Comparison of ENCODE assay signal across 19 cellular contexts in genomic region chr7:126495001-126495400, GRCh38.
"Had no signal": no experiment of that assay in that cellular context is flagged by ENCODE, and none has a peak within 500 bp of the region (broad histone marks: within the 10 kb centered on the region; RNA-seq: fewer than 3 reads in every experiment).

No MANE protein-coding gene starts in this region.

- DNase-seq: activated CD4-positive, alpha-beta memory T cell treated with anti-CD3 and anti-CD28 coated beads, Interleukin-2, amount 10 ng/mL, durations not matched to agents 7 days and 5 days; activated CD4-positive, alpha-beta T cell treated with anti-CD3 and anti-CD28 coated beads, Interleukin-2, amount 10 ng/mL, durations not matched to agents 24 days and 14 days; activated effector memory CD4-positive, alpha-beta T cell treated with Interleukin-2 at 50 U/mL for 16 hours; activated naive CD4-positive, alpha-beta T cell treated with anti-CD3 and anti-CD28 coated beads for 36 hours; activated T-cell treated with anti-CD3 and anti-CD28 coated beads, Interleukin-2, amount 50 U/mL, for 72 hours; effector CD4-positive, alpha-beta T cell; kidney; midbrain; sigmoid colon; stimulated activated CD4-positive, alpha-beta T cell treated with anti-CD3 and anti-CD28 coated beads, Interleukin-2, amount 100 ng/mL, for 48 hours; stimulated activated CD8-positive, alpha-beta memory T cell treated with anti-CD3 and anti-CD28 coated beads, Interleukin-4, amount 100 ng/mL, for 48 hours; stimulated activated naive B cell treated with anti-CD40 and anti-IgM and Interleukin-4, amounts not matched to agents 10 μg/mL and 1 μg/mL and 100 μg/mL, for 72 hours; T-helper 2 cell; testis had no signal

- H3K27ac ChIP-seq: cardiac muscle cell, neutrophil, sigmoid colon, testis, vagina, VCaP had no signal

- H3K4me1 ChIP-seq: testis, vagina had no signal

- H3K36me3 ChIP-seq: cardiac muscle cell, neutrophil, sigmoid colon, vagina had no signal

- H3K9me3 ChIP-seq: neutrophil, sigmoid colon, testis, vagina had no signal

- H3K27me3 ChIP-seq: cardiac muscle cell, neutrophil, sigmoid colon, testis, vagina had no signal

- ATAC-seq: activated CD4-positive, CD25-positive, alpha-beta regulatory T cell treated with anti-CD3 and anti-CD28 coated beads, Interleukin-2, amount 50 U/mL, for 24 hours; activated T-cell treated with anti-CD3 and anti-CD28 coated beads, Interleukin-2, amount 50 U/mL, for 72 hours; stimulated activated naive B cell treated with anti-CD40 and anti-IgM and Interleukin-4, amounts not matched to agents 10 μg/mL and 1 μg/mL and 100 μg/mL, for 72 hours had no signal

- H3K4me3 ChIP-seq: cardiac muscle cell, sigmoid colon, testis, vagina had no signal
